Comparison of ENCODE assay signal across 24 cellular contexts in genomic region chr10:106535304-106535964, GRCh38.
DNase-seq lines count a peak whose midpoint lies in the region; ATAC-seq, FAIRE-seq and TF ChIP-seq lines count a peak whose summit lies in the region.
"Had no signal": no experiment of that assay in that cellular context is flagged by ENCODE, and none has a peak within 500 bp of the region (broad histone marks: within the 10 kb centered on the region; RNA-seq: fewer than 3 reads in every experiment).

No MANE protein-coding gene starts in this region.

- no peak overlapping the region for H3K9ac ChIP-seq in GM23248
- H3K9ac ChIP-seq in NT2/D1 (ENCODE audit: insufficient read length, low read depth): no peak overlapping the region
- no peak overlapping the region for H3K9ac ChIP-seq in H1 (replicated peaks in 1 of 4; ENCODE audit: extremely low read depth in 1 of 4, low read depth in 3 of 4, low read length in 3 of 4)
- H3K9ac ChIP-seq: SK-N-SH had no signal

- TF ChIP-seq CTCF in H1 (IDR thresholded peaks at IDR 0.05; ENCODE audit: control extremely low read depth in 1 of 3, insufficient read depth in 1 of 3, low read depth in 1 of 3, low read length in 3 of 3): no peak

- no peak overlapping the region for H2BK5ac ChIP-seq in H1 (ENCODE audit: low read depth, low read length)

- DNase-seq in GM23248 (peak; percentile 1), NT2/D1 (ENCODE audit: low read depth, low spot score) (peak; percentile 38), H1 (ENCODE audit: low read depth in 1 of 2, low spot score in 2 of 2) (no peak), iris pigment epithelial cell (ENCODE audit: low read depth) (peak; percentile 35), NCI-H1092 (lab: John Stamatoyannopoulos, UW) (no peak)
- DNase-seq: Calu3, DMS79 treated with DMSO at 0.1 percent for 48 hours, HCEC 1CT, NCI-H1092 treated with DMSO at 0.1 percent for 48 hours, NCI-H1436, NCI-H187, NCI-H2081 treated with DMSO at 0.1 percent for 48 hours, NCI-H2171, NCI-H226, NCI-H510A, NCI-H69, OCI-M1, SK-N-SH had no signal

- no peak for TF ChIP-seq RAD21 in H1 (IDR thresholded peaks at IDR 0.05 in 1 of 2, conservative IDR thresholded peaks at IDR 0.05 in 1 of 2; ENCODE audit: low read depth in 2 of 2, low read length in 2 of 2)

- H3K9me2 ChIP-seq in GM23248 (ENCODE audit: insufficient read depth): no peaks in the 10 kb centered on the region
- H3K9me2 ChIP-seq: SK-N-SH had no signal

- 31 to 36% methylated on average over 5 of the region's 5 CpGs for WGBS in GM23248 (ENCODE audit: low coverage in 1 of 2, low lambda C conversion rate in 2 of 2, missing lambda C conversion rate in 2 of 2), 2 experiments
- WGBS in H1 (ENCODE audit: extremely low coverage in 1 of 2, insufficient coverage in 1 of 2, insufficient read length in 1 of 2, insufficient replicate concordance in 2 of 2, low coverage in 1 of 2, low lambda C conversion rate in 2 of 2, missing lambda C conversion rate in 1 of 2), 2 experiments: 49% methylated on average over 5 of the region's 5 CpGs; no CpG with 5 or more reads in 1 of the 2 experiments

- no peak overlapping the region for H2BK20ac ChIP-seq in H1 (ENCODE audit: low read length)

- no peak overlapping the region for H3K23ac ChIP-seq in H1 (ENCODE audit: insufficient read length)

- ATAC-seq in HG02759 (IDR thresholded peaks at IDR 0.05; ENCODE audit: unreplicated experiment) (no peak), esophagus mucosa (no peak)

- H3K4me2 ChIP-seq in GM23248 (ENCODE audit: unreplicated experiment) (no peak overlapping the region), H1 (ENCODE audit: insufficient read depth in 1 of 2, low read depth in 2 of 2, low read length in 2 of 2) (no peak overlapping the region)
- H3K4me2 ChIP-seq: SK-N-SH had no signal

- no peak overlapping the region for H2BK15ac ChIP-seq in H1 (ENCODE audit: low read length)

- H3K4me1 ChIP-seq in GM23248 (ENCODE audit: insufficient read depth): no peaks in the 10 kb centered on the region
- H3K4me1 ChIP-seq in NT2/D1 (ENCODE audit: insufficient read depth, insufficient read length): no peaks in the 10 kb centered on the region
- no peaks in the 10 kb centered on the region for H3K4me1 ChIP-seq in H1 (replicated peaks in 1 of 4; ENCODE audit: control insufficient read depth in 3 of 4, insufficient read depth in 4 of 4, low read length in 3 of 4)

- in situ Hi-C loops in GM23248 (cut with MboI): no loop called here

- no peaks in the 10 kb centered on the region for H3K23me2 ChIP-seq in H1 (ENCODE audit: low read depth, low read length)

- H3K14ac ChIP-seq in H1 (ENCODE audit: insufficient read length): no peak overlapping the region

- H3K4ac ChIP-seq in H1 (replicated peaks; ENCODE audit: insufficient read length, low read depth, low read length): no peak overlapping the region

- no peak for FAIRE-seq in H1 (lab: Jason Lieb, UNC)
- FAIRE-seq: GM12892, GM19239, RCC 7860 had no signal

- H3K27me3 ChIP-seq in GM23248 (replicated peaks; ENCODE audit: insufficient read depth) (no peaks in the 10 kb centered on the region), NT2/D1 (ENCODE audit: insufficient read depth, insufficient read length) (no peaks in the 10 kb centered on the region), H1 (replicated peaks in 1 of 4; ENCODE audit: control insufficient read depth in 3 of 4, extremely low read depth in 1 of 4, insufficient read depth in 3 of 4, low read length in 3 of 4) (peaks cover 33 to 74% (median 66%) of the 10 kb centered on the region in 4 experiments)

- no peak overlapping the region for H3K18ac ChIP-seq in H1 (ENCODE audit: extremely low read depth, low read length)

- H2BK12ac ChIP-seq in H1 (ENCODE audit: low read depth, low read length): no peak overlapping the region

- H2BK120ac ChIP-seq in H1 (replicated peaks; ENCODE audit: low read depth, low read length): no peak overlapping the region

- CTCF ChIA-PET in H1 (lab: Charles Lee; ENCODE audit: partially characterized antibody): interaction anchor here (1.0 to 1.2 kb wide), 3 partner anchors 9 to 27 kb away, joined by 3 read pairs; no protein-coding TSS in a partner anchor

- no peak overlapping the region for H3K27ac ChIP-seq in GM23248
- no peak overlapping the region for H3K27ac ChIP-seq in H1 (ENCODE audit: low read depth, low read length)
- H3K27ac ChIP-seq: HL-60 had no signal

- H3K79me2 ChIP-seq in GM23248 (ENCODE audit: insufficient read depth) (no peaks in the 10 kb centered on the region), H1 (ENCODE audit: control insufficient read depth in 1 of 2, insufficient read depth in 2 of 2, low read length in 2 of 2) (no peaks in the 10 kb centered on the region)

- no peaks in the 10 kb centered on the region for H3K36me3 ChIP-seq in GM23248 (ENCODE audit: low read depth)
- H3K36me3 ChIP-seq in NT2/D1 (ENCODE audit: insufficient read depth, insufficient read length, low read length): no peaks in the 10 kb centered on the region
- H3K36me3 ChIP-seq in H1 (ENCODE audit: control insufficient read depth in 2 of 4, insufficient read depth in 4 of 4, low read length in 3 of 4): no peaks in the 10 kb centered on the region

- no peak overlapping the region for H4K8ac ChIP-seq in H1 (ENCODE audit: extremely low read depth, insufficient read depth, low read length)

- H4K91ac ChIP-seq in H1 (replicated peaks; ENCODE audit: insufficient read length, low read length): no peak overlapping the region

- H3K79me1 ChIP-seq in H1 (ENCODE audit: low read depth, low read length): no peaks in the 10 kb centered on the region

- H4K20me1 ChIP-seq in GM23248 (ENCODE audit: insufficient read depth) (no peaks in the 10 kb centered on the region), H1 (replicated peaks in 1 of 2; ENCODE audit: control insufficient read depth in 1 of 2, insufficient read depth in 2 of 2, low read length in 2 of 2) (peaks cover 2 to 5% of the 10 kb centered on the region in 2 experiments)

- POLR2A ChIA-PET in H1 (lab: Charles Lee; ENCODE audit: partially characterized antibody): no interaction called here

- H2AFZ ChIP-seq in GM23248: no peak overlapping the region
- H2AFZ ChIP-seq in H1 (ENCODE audit: low read length): no peak overlapping the region

- no peak overlapping the region; the same call in 1 of the 2 replicates for H2AK5ac ChIP-seq in H1 (ENCODE audit: low read depth, low read length)

- no peak for TF ChIP-seq POLR2A in H1 (IDR thresholded peaks at IDR 0.05; ENCODE audit: control extremely low read depth in 1 of 2, low read depth in 2 of 2, low read length in 2 of 2)

- H3K56ac ChIP-seq in H1 (replicated peaks; ENCODE audit: insufficient read length, low read depth, low read length): no peak overlapping the region

- peaks cover 2% of the 10 kb centered on the region; the same call in 1 of the 2 replicates for H3F3A ChIP-seq in GM23248 (ENCODE audit: insufficient read depth)

- H3K9me3 ChIP-seq in GM23248 (ENCODE audit: low read depth): no peaks in the 10 kb centered on the region
- peaks cover 31% of the 10 kb centered on the region for H3K9me3 ChIP-seq in NT2/D1 (ENCODE audit: insufficient read depth, low read length)
- H3K9me3 ChIP-seq in H1 (ENCODE audit: insufficient read depth in 2 of 2, low read depth in 1 of 2, low read length in 1 of 2): peaks cover 3% of the 10 kb centered on the region in 2 experiments; a peak in 1 of 4 replicates
- H3K9me3 ChIP-seq: SK-N-SH had no signal

- H3K4me3 ChIP-seq in GM23248: no peak overlapping the region
- H3K4me3 ChIP-seq in NT2/D1 (ENCODE audit: insufficient read length, low read depth): no peak overlapping the region
- H3K4me3 ChIP-seq in H1 (ENCODE audit: extremely low read depth in 1 of 4, insufficient read depth in 2 of 4, low read depth in 3 of 4, low read length in 4 of 4): no peak overlapping the region

- peak in 1 of 2 experiments; percentile 27; a peak in 1 of 3 replicates for TF ChIP-seq EP300 in H1 (IDR thresholded peaks at IDR 0.05; ENCODE audit: borderline replicate concordance in 1 of 2, low read depth in 2 of 2, low read length in 2 of 2)

- no peak overlapping the region for H4K5ac ChIP-seq in H1 (ENCODE audit: insufficient read length, low read depth, low read length)

TF ChIP-seq in H1, 55 proteins besides CTCF, POLR2A, EP300 and RAD21 (continues in another document):
- TF ChIP-seq BCL11A (IDR thresholded peaks at IDR 0.05; ENCODE audit: low read depth in 2 of 2, low read length in 2 of 2) (peak in 1 of 2 experiments; percentile 61), SUZ12 (IDR thresholded peaks at IDR 0.05; ENCODE audit: low read length) (no peak), NANOG (IDR thresholded peaks at IDR 0.05; ENCODE audit: insufficient read depth, low read depth, low read length, poor library complexity, severe bottlenecking) (peak; percentile 95), CHD1 (IDR thresholded peaks at IDR 0.05; ENCODE audit: low read depth, low read length) (no peak), TCF12 (IDR thresholded peaks at IDR 0.05; ENCODE audit: low read depth, low read length) (0 out of 2 replicates have a peak, but pooled peaks have one; percentile 26), JUN (IDR thresholded peaks at IDR 0.05; ENCODE audit: low read depth, low read length) (no peak), CREB1 (IDR thresholded peaks at IDR 0.05) (no peak), SIX5 (IDR thresholded peaks at IDR 0.05; ENCODE audit: low read depth, low read length) (no peak), SP1 (IDR thresholded peaks at IDR 0.05; ENCODE audit: low read depth, low read length) (0 out of 2 replicates have a peak, but pooled peaks have one; percentile 34), NRF1 (IDR thresholded peaks at IDR 0.05; ENCODE audit: low read depth, low read length) (no peak), CBX8 (IDR thresholded peaks at IDR 0.05; ENCODE audit: borderline replicate concordance, low read depth, low read length) (no peak), CBX5 (IDR thresholded peaks at IDR 0.05; ENCODE audit: low read depth, low read length) (no peak), MAX (IDR thresholded peaks at IDR 0.05) (no peak), EZH2 (IDR thresholded peaks at IDR 0.05; ENCODE audit: low read depth, low read length, severe bottlenecking) (no peak), TEAD4 (IDR thresholded peaks at IDR 0.05; ENCODE audit: low read depth, low read length) (peak; percentile 44; the same call in 1 of the 2 replicates), SP2 (IDR thresholded peaks at IDR 0.05; ENCODE audit: low read length) (no peak), POLR2AphosphoS5 (IDR thresholded peaks at IDR 0.05; ENCODE audit: low read depth, low read length) (no peak), SIRT6 (IDR thresholded peaks at IDR 0.05; ENCODE audit: low read length) (no peak), CEBPB (IDR thresholded peaks at IDR 0.05; ENCODE audit: low read depth, low read length) (peak; percentile 86)

Comparison
In these comparisons a context has a peak if more than half of its experiments do, and no peak if none do; other contexts are left out.
1. DNase-seq: peak in GM23248 (single experiment), NT2/D1 (single experiment) and iris pigment epithelial cell (single experiment); none in H1 (0 of 2) and NCI-H1092 (single experiment).